22 cellular contexts compared by ENCODE assay signal in the genomic region with DNA sequence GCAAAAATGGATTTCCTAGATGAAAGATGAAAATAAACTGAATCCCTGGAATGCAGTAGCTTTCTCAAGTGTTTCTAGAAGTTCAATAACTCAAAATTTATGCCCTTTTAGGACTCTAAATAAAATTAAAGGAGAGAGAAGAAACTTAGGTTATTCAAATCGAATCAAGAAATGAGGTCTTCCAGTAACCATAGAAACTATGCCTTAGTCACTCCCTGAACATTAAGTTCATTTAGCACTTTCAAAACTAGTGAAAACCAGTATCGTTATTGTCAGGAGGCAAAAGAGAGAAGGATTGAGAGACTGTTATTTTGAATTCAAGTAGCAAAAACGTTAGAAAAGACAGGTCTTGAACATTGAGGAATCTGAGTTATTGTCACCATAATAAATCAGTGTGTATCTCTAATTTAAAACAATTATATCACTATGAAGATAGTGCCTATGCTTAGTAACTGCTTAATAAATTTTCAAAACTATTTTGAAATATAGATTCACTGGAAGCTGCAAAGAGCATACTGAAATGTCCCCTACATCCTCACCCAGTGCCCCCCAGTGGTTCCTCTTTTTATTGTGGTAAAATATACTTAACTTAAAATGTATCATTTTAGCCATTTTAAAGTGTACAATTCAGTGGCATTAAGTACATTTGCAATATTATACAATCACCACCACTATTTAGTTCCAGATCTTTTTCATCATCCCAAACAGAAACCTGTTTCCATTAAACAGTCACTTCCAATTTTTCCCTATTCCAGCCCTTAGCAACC. TPM values are rescaled to one million over a fixed set of nuclear protein-coding genes. Genes with fewer than 3 reads are reported as not detected.
DNase-seq lines count a peak whose midpoint lies in the region; ATAC-seq and TF ChIP-seq lines count a peak whose summit lies in the region.
"Had no signal": no experiment of that assay in that cellular context is flagged by ENCODE, and none has a peak within 500 bp of the region (broad histone marks: within the 10 kb centered on the region; RNA-seq: fewer than 3 reads in every experiment).

No MANE protein-coding gene starts in this region.

- no peaks in the 10 kb centered on the region for H3K9me3 ChIP-seq in CD8-positive, alpha-beta memory T cell (ENCODE audit: low read length)

- H3K36me3 Mint-ChIP-seq in CD14-positive monocyte (peaks cover 20 to 21% of the 10 kb centered on the region in 2 donors), HFFc6 (ENCODE audit: low read depth) (peaks cover 10% of the 10 kb centered on the region)
- H3K36me3 Mint-ChIP-seq in CD8-positive, alpha-beta memory T cell = peaks cover 4 to 24% (median 6%) of the 10 kb centered on the region in 3 donors

- POLR2A ChIA-PET in CD8-positive, alpha-beta memory T cell (lab: Charles Lee) = no interaction called here

- intact Hi-C loops in CD14-positive monocyte (cut with micrococcal nuclease) = no loop called here

- H3K4me1 ChIP-seq in foreskin keratinocyte = peaks cover 4% of the 10 kb centered on the region
- H3K4me1 ChIP-seq in CD8-positive, alpha-beta memory T cell (ENCODE audit: insufficient read depth, low read length) = peaks cover 10% of the 10 kb centered on the region

- CTCF ChIA-PET in CD8-positive, alpha-beta memory T cell (lab: Charles Lee) = no interaction called here

- TF ChIP-seq CTCF in CD14-positive monocyte (IDR thresholded peaks at IDR 0.05) = peak; percentile 30
- peak; percentile 41; the same call in 1 of the 2 replicates for TF ChIP-seq CTCF in HFFc6 (IDR thresholded peaks at IDR 0.05)
- peak; percentile 16 for TF ChIP-seq CTCF in foreskin keratinocyte (conservative IDR thresholded peaks at IDR 0.05)

- H3K4me3 Mint-ChIP-seq in CD14-positive monocyte = peak overlapping the region in 1 of 2 donors; percentile 43
- no peak overlapping the region for H3K4me3 Mint-ChIP-seq in HFFc6
- H3K4me3 Mint-ChIP-seq in CD8-positive, alpha-beta memory T cell = no peak overlapping the region
- H3K4me3 Mint-ChIP-seq: activated naive CD4-positive, alpha-beta T cell treated with anti-CD3 and anti-CD28 coated beads for 36 hours; T-helper 1 cell treated with Interleukin-12 subunit alpha and Interleukin-12 subunit beta and Interleukin-4 antibody, amounts not matched to agents 30 μg/mL and 1 μg/mL, for 36 hours had no signal

- H3K27ac ChIP-seq in foreskin keratinocyte = no peak overlapping the region
- no peak overlapping the region for H3K27ac ChIP-seq in CD8-positive, alpha-beta memory T cell (ENCODE audit: low read depth, low read length)
- H3K27ac ChIP-seq: WERI-Rb-1 had no signal

- peaks cover 0 to 2% (median 0%) of the 10 kb centered on the region in 7 donors for H3K9me3 Mint-ChIP-seq in CD14-positive monocyte
- H3K9me3 Mint-ChIP-seq in HFFc6 = no peaks in the 10 kb centered on the region
- no peaks in the 10 kb centered on the region for H3K9me3 Mint-ChIP-seq in CD8-positive, alpha-beta memory T cell
- H3K9me3 Mint-ChIP-seq: activated naive CD4-positive, alpha-beta T cell treated with anti-CD3 and anti-CD28 coated beads for 36 hours; T-helper 1 cell treated with Interleukin-12 subunit alpha and Interleukin-12 subunit beta and Interleukin-4 antibody, amounts not matched to agents 30 μg/mL and 1 μg/mL, for 36 hours had no signal

- peaks cover 43 to 54% (median 51%) of the 10 kb centered on the region in 3 donors for H3K27me3 Mint-ChIP-seq in CD14-positive monocyte (ENCODE audit: low read depth in 3 of 3)
- peaks cover 9% of the 10 kb centered on the region for H3K27me3 Mint-ChIP-seq in HFFc6 (ENCODE audit: insufficient read depth)
- H3K27me3 Mint-ChIP-seq in CD8-positive, alpha-beta memory T cell = peaks cover 8 to 20% of the 10 kb centered on the region in 2 donors

- H3K36me3 ChIP-seq in CD8-positive, alpha-beta memory T cell (ENCODE audit: insufficient read depth, low read length) = peaks cover 4% of the 10 kb centered on the region

- ATAC-seq in foreskin keratinocyte (no peak), GM21723 (IDR thresholded peaks at IDR 0.05; ENCODE audit: unreplicated experiment) (no peak), HG03571 (IDR thresholded peaks at IDR 0.05; ENCODE audit: unreplicated experiment) (no peak)

- peaks cover 11% of the 10 kb centered on the region for H3K27me3 ChIP-seq in foreskin keratinocyte
- no peaks in the 10 kb centered on the region for H3K27me3 ChIP-seq in CD8-positive, alpha-beta memory T cell (ENCODE audit: insufficient read depth, low read length, poor library complexity, severe bottlenecking)

- DNase-seq in CD14-positive monocyte (ENCODE audit: low spot score) (no peak), HFFc6 (no peak), OCI-M1 (lab: John Stamatoyannopoulos, UW) (peak; percentile 36), foreskin keratinocyte (no peak), hypothalamus (lab: John Stamatoyannopoulos, UW) (no peak)
- no peak for DNase-seq in CD8-positive, alpha-beta memory T cell
- DNase-seq: activated CD4-positive, alpha-beta T cell treated with anti-CD3 and anti-CD28 coated beads, Interleukin-2, amount 50 U/mL, for 48 hours; activated naive CD4-positive, alpha-beta T cell treated with anti-CD3 and anti-CD28 coated beads for 36 hours; EL; MM.1S; NCI-H2081; NCI-H510A; occipital lobe; retina; Right ventricle myocardium superior; stimulated activated CD4-positive, alpha-beta T cell treated with anti-CD3 and anti-CD28 coated beads, Interleukin-4, amount 100 ng/mL, for 4 hours; trophoblast cell; WERI-Rb-1 had no signal

- H3K27ac Mint-ChIP-seq in CD14-positive monocyte = no peak overlapping the region
- H3K27ac Mint-ChIP-seq in HFFc6 = no peak overlapping the region
- H3K27ac Mint-ChIP-seq in CD8-positive, alpha-beta memory T cell = no peak overlapping the region
- H3K27ac Mint-ChIP-seq: activated naive CD4-positive, alpha-beta T cell treated with anti-CD3 and anti-CD28 coated beads for 36 hours; T-helper 1 cell treated with Interleukin-12 subunit alpha and Interleukin-12 subunit beta and Interleukin-4 antibody, amounts not matched to agents 30 μg/mL and 1 μg/mL, for 36 hours had no signal

- peaks cover 18% of the 10 kb centered on the region for H3K4me1 Mint-ChIP-seq in CD14-positive monocyte
- peaks cover 12% of the 10 kb centered on the region for H3K4me1 Mint-ChIP-seq in HFFc6 (ENCODE audit: low read depth)
- peaks cover 20 to 38% (median 35%) of the 10 kb centered on the region in 3 donors for H3K4me1 Mint-ChIP-seq in CD8-positive, alpha-beta memory T cell

- no peak overlapping the region for H3K4me3 ChIP-seq in CD8-positive, alpha-beta memory T cell (ENCODE audit: low read length)
- H3K4me3 ChIP-seq: lung had no signal

RNA-seq across cellular contexts. Expression of a gene that starts 4.6 kb away (rescaled TPM):
- polyA plus RNA-seq in CD14-positive monocyte = 10 to 100 TPM; 59.2 to 63.6 TPM
- total RNA-seq in HFFc6 (2021; fragmentation: NEBNext Ultra II Directional; extraction: Animal tissue kit (Norgen Biotek cat#: 25700)) = 10 to 100 TPM; 32.3 to 45.9 (median 40.0) TPM
- 58.5 and 60.8 TPM in 2 replicates for total RNA-seq in foreskin keratinocyte
- 102 and 105 TPM in 2 replicates for polyA plus RNA-seq in foreskin keratinocyte
- 10 to 100 TPM; 41.3 to 41.5 TPM for total RNA-seq in CD8-positive, alpha-beta memory T cell
- polyA plus RNA-seq in CD8-positive, alpha-beta memory T cell = 71.0 TPM

RNA-seq across cellular contexts. Expression of a gene that starts 22.9 kb away (rescaled TPM):
- polyA plus RNA-seq in CD14-positive monocyte (1 to 10 TPM; 3.5 to 3.6 TPM), foreskin keratinocyte (4.8 and 5.9 TPM in 2 replicates)
- 10 to 100 TPM in 4 of 6 experiments, 1 to 10 TPM in 2; 8.7 to 12.2 (median 10.8) TPM for total RNA-seq in HFFc6 (2021; fragmentation: NEBNext Ultra II Directional; extraction: Animal tissue kit (Norgen Biotek cat#: 25700))
- 9.3 and 9.5 TPM in 2 replicates for total RNA-seq in foreskin keratinocyte
- total RNA-seq in CD8-positive, alpha-beta memory T cell = 10 to 100 TPM; 19.9 to 21.9 TPM
- 12.0 TPM for polyA plus RNA-seq in CD8-positive, alpha-beta memory T cell
